In genomic region chr12:120688527-120689071, GRCh38 we compare ENCODE assay signal across 1 cellular context.
A peak's percentile ranks its signal among the peaks of the same experiment; 100 is the strongest.
TF ChIP-seq lines count a peak whose summit lies in the region.

No MANE protein-coding gene starts in this region.

TF ChIP-seq in K562, 482 proteins besides CTCF, POLR2A, EP300 and RAD21:
- TF ChIP-seq ZNF655 (CRISPR knock-in tag; IDR thresholded peaks at IDR 0.05) (no peak), ZFP36 (IDR thresholded peaks at IDR 0.05; ENCODE audit: low read depth, low read length, partially characterized antibody) (no peak), MYC (IDR thresholded peaks at IDR 0.05; ENCODE audit: low read depth, low read length) (no peak), MYC (CRISPR knock-in tag; IDR thresholded peaks at IDR 0.05; ENCODE audit: borderline replicate concordance, low read depth) (no peak), ZNF280A (IDR thresholded peaks at IDR 0.05; ENCODE audit: low read depth, partially characterized antibody) (no peak), ZBTB17 (CRISPR knock-in tag; IDR thresholded peaks at IDR 0.05) (no peak), SMARCE1 (IDR thresholded peaks at IDR 0.05) (0 out of 2 replicates have a peak, but pooled peaks have one; percentile 13), PHB (CRISPR knock-in tag; IDR thresholded peaks at IDR 0.05) (no peak), XRCC4 (IDR thresholded peaks at IDR 0.05; ENCODE audit: extremely low read depth, insufficient read depth, insufficient read length) (no peak), BHLHE40 (IDR thresholded peaks at IDR 0.05; ENCODE audit: low read length) (no peak), ZNF318 (IDR thresholded peaks at IDR 0.05; ENCODE audit: borderline replicate concordance in 1 of 2, low read depth in 1 of 2) (no peak), ZBTB9 (CRISPR knock-in tag; IDR thresholded peaks at IDR 0.05) (no peak), NFIC (IDR thresholded peaks at IDR 0.05) (peak; percentile 87), ZSCAN32 (CRISPR knock-in tag; IDR thresholded peaks at IDR 0.05) (no peak), RBM39 (optimal IDR thresholded peaks at IDR 0.05; ENCODE audit: low read depth, low read length) (no peak), HMBOX1 (IDR thresholded peaks at IDR 0.05) (peak; percentile 45; the same call in 1 of the 2 replicates), SAP30 (IDR thresholded peaks at IDR 0.05; ENCODE audit: borderline replicate concordance, insufficient read depth, low read depth, low read length, poor library complexity, severe bottlenecking) (no peak), SRSF9 (IDR thresholded peaks at IDR 0.05; ENCODE audit: borderline replicate concordance, low read depth, low read length) (no peak), ZNF316 (IDR thresholded peaks at IDR 0.05) (0 out of 2 replicates have a peak, but pooled peaks have one; percentile 18), ZBTB7A (IDR thresholded peaks at IDR 0.05; ENCODE audit: borderline replicate concordance, control insufficient read depth, low read depth, low read length) (peak; percentile 24; the same call in 1 of the 2 replicates), SPI1 (IDR thresholded peaks at IDR 0.05; ENCODE audit: borderline replicate concordance, low read depth, low read length) (peak; percentile 67; the same call in 1 of the 2 replicates), FOS (IDR thresholded peaks at IDR 0.05; ENCODE audit: extremely low read depth, insufficient read length) (no peak), ZNF184 (CRISPR knock-in tag; IDR thresholded peaks at IDR 0.05) (no peak)
